Comparison of ENCODE assay signal across 25 cellular contexts in genomic region chrX:12711435-12712040, GRCh38.
"Had no signal": no experiment of that assay in that cellular context is flagged by ENCODE, and none has a peak within 500 bp of the region (broad histone marks: within the 10 kb centered on the region; RNA-seq: fewer than 3 reads in every experiment).

No MANE protein-coding gene starts in this region.

- H3K36me3 ChIP-seq: MG63, Peyer's patch, SJCRH30 had no signal

- H3K36me3 Mint-ChIP-seq: activated naive CD4-positive, alpha-beta T cell treated with anti-CD3 and anti-CD28 coated beads, Interleukin-2, amount 50 U/mL, for 24 hours had no signal

- H3K27ac Mint-ChIP-seq: activated CD8-positive, alpha-beta T cell treated with anti-CD3 and anti-CD28 coated beads for 36 hours; activated naive CD4-positive, alpha-beta T cell treated with anti-CD3 and anti-CD28 coated beads, Interleukin-2, amount 50 U/mL, for 24 hours had no signal

- H3K4me2 ChIP-seq: SK-N-SH had no signal

- H3K27me3 ChIP-seq: body of pancreas, MG63, Peyer's patch, SJCRH30 had no signal

- H3K9ac ChIP-seq: SK-N-SH had no signal

- H3K4me1 ChIP-seq: body of pancreas, Peyer's patch, SJCRH30 had no signal

- H3K4me3 ChIP-seq: body of pancreas, MG63, Peyer's patch, SJCRH30 had no signal

- H3K9me3 Mint-ChIP-seq: activated CD8-positive, alpha-beta T cell treated with anti-CD3 and anti-CD28 coated beads for 36 hours; activated naive CD4-positive, alpha-beta T cell treated with anti-CD3 and anti-CD28 coated beads, Interleukin-2, amount 50 U/mL, for 24 hours had no signal

- H3K27me3 Mint-ChIP-seq: activated CD8-positive, alpha-beta T cell treated with anti-CD3 and anti-CD28 coated beads for 36 hours; activated naive CD4-positive, alpha-beta T cell treated with anti-CD3 and anti-CD28 coated beads, Interleukin-2, amount 50 U/mL, for 24 hours had no signal

- H3K9me3 ChIP-seq: body of pancreas, MG63, Peyer's patch, SJCRH30, SK-N-SH had no signal

- DNase-seq: activated CD4-positive, alpha-beta T cell treated with anti-CD3 and anti-CD28 coated beads for 4 hours; activated CD8-positive, alpha-beta memory T cell treated with anti-CD3 and anti-CD28 coated beads, Interleukin-2, amount 50 U/mL, for 4 hours; activated CD8-positive, alpha-beta T cell treated with anti-CD3 and anti-CD28 coated beads for 36 hours; activated naive CD4-positive, alpha-beta T cell; aorta; body of pancreas; central memory CD4-positive, alpha-beta T cell; MG63; MV-4-11; NCI-H1092 treated with DMSO at 0.1 percent for 48 hours; NCI-H1417 treated with DMSO at 0.1 percent for 48 hours; NCI-H1694; NCI-H2029; NCI-H510A treated with DMSO at 0.1 percent for 48 hours; NCI-H69; NK-92 treated with Interleukin-12 subunit alpha and Interleukin-12 subunit beta, amount 100 ng/mL, for 24 hours; OCI-M1; Peyer's patch; Right ventricle myocardium superior; SJCRH30; SK-N-SH; T-helper 1 cell had no signal

- H3K4me3 Mint-ChIP-seq: activated CD8-positive, alpha-beta T cell treated with anti-CD3 and anti-CD28 coated beads for 36 hours; activated naive CD4-positive, alpha-beta T cell treated with anti-CD3 and anti-CD28 coated beads, Interleukin-2, amount 50 U/mL, for 24 hours had no signal

- H3K4me1 Mint-ChIP-seq: activated naive CD4-positive, alpha-beta T cell treated with anti-CD3 and anti-CD28 coated beads, Interleukin-2, amount 50 U/mL, for 24 hours had no signal

- ATAC-seq: activated CD8-positive, alpha-beta T cell treated with anti-CD3 and anti-CD28 coated beads for 36 hours; body of pancreas had no signal

- H3K27ac ChIP-seq: body of pancreas, Peyer's patch, RWPE1, SJCRH30, VCaP had no signal

- H3K9me2 ChIP-seq: SK-N-SH had no signal
